ENCODE assay signal across 8 cellular contexts in the genomic region with DNA sequence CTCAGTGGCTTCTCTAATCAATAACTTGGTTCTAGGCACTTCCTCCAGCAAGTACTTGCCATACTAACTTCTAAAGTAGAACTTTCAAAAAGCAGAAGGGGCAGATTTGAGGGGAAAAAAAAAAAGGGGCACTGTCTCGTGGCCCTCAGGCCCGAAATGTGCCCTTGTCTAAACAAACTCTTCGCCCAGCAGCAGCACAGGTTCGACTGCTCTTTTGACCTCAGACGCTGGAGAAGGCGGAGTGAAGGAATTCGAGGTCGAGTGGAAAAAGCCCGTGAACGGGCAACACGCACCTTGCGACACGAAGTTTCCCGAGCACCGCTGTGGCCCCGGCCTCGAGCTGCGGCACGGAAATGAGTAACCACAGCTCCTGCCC. TPM values are rescaled to one million over a fixed set of nuclear protein-coding genes. Genes with fewer than 3 reads are reported as not detected.
DNase-seq lines count a peak whose midpoint lies in the region; ATAC-seq and TF ChIP-seq lines count a peak whose summit lies in the region.

No MANE protein-coding gene starts in this region.

- H3K27me3 ChIP-seq in ACC112 (ENCODE audit: insufficient read depth, low read length) (no peaks in the 10 kb centered on the region), colonic mucosa (no peaks in the 10 kb centered on the region)

- TF ChIP-seq CTCF in colonic mucosa (IDR thresholded peaks at IDR 0.05) = no peak
- TF ChIP-seq CTCF in natural killer cell (IDR thresholded peaks at IDR 0.05) = no peak
- TF ChIP-seq CTCF in GM20000 (IDR thresholded peaks at IDR 0.05; ENCODE audit: extremely low read depth, missing control alignments) = no peak

- H3K79me2 ChIP-seq in ACC112 (ENCODE audit: control insufficient read depth, insufficient read depth, low read length, unreplicated experiment) = peaks cover 46% of the 10 kb centered on the region

- H3K9me3 ChIP-seq in colonic mucosa = no peaks in the 10 kb centered on the region

- DNase-seq in NOMO-1 (lab: John Stamatoyannopoulos, UW; ENCODE audit: unreplicated experiment in 2 of 2) (peak; percentile 66 to 85), colonic mucosa (peak; percentile 52), natural killer cell (peak; percentile 39), GM20000 (ENCODE audit: low spot score) (no peak)

- peaks cover 27 to 44% of the 10 kb centered on the region in 2 donors for H3K4me1 Mint-ChIP-seq in natural killer cell

- no peaks in the 10 kb centered on the region for H3K9me3 Mint-ChIP-seq in natural killer cell

- peaks cover 3 to 10% of the 10 kb centered on the region in 2 donors for H3K27me3 Mint-ChIP-seq in natural killer cell (ENCODE audit: low read depth in 2 of 2)

- H3K4me1 ChIP-seq in ACC112 (ENCODE audit: control insufficient read depth, insufficient read depth, low read length, unreplicated experiment) = peaks cover 15% of the 10 kb centered on the region
- peaks cover 13% of the 10 kb centered on the region for H3K4me1 ChIP-seq in colonic mucosa

- H3K4me3 ChIP-seq in ACC112 (ENCODE audit: low read depth, low read length) (peak overlapping the region; percentile 90), colonic mucosa (peak overlapping the region; percentile 86)

- H3K36me3 ChIP-seq in ACC112 (ENCODE audit: insufficient read depth, low read length) = peaks cover 11% of the 10 kb centered on the region
- H3K36me3 ChIP-seq in colonic mucosa = no peaks in the 10 kb centered on the region

- H3K4me3 Mint-ChIP-seq in natural killer cell = peak overlapping the region; percentile 97

- H3K27ac Mint-ChIP-seq in natural killer cell = peak overlapping the region; percentile 92 to 94

- intact Hi-C loops in colonic mucosa (cut with DNase I) = no loop called here
- intact Hi-C loops in natural killer cell (cut with micrococcal nuclease) = no loop called here

- H3K36me3 Mint-ChIP-seq in natural killer cell = no peaks in the 10 kb centered on the region

- H3K9ac ChIP-seq in colonic mucosa (ENCODE audit: low read depth in 2 of 2, low read length in 2 of 2) = peak overlapping the region; percentile 82 to 92

- H3K27ac ChIP-seq in ACC112 (ENCODE audit: low read depth, low read length) = no peak overlapping the region
- peak overlapping the region; percentile 77 for H3K27ac ChIP-seq in colonic mucosa

- peak overlapping the region; percentile 52 for H2AFZ ChIP-seq in ACC112 (ENCODE audit: low read length, unreplicated experiment)

- ATAC-seq in GM19452 (IDR thresholded peaks at IDR 0.05; ENCODE audit: unreplicated experiment) = peak; percentile 3
- no peak for ATAC-seq in natural killer cell
- ATAC-seq in HG02678 (IDR thresholded peaks at IDR 0.05; ENCODE audit: unreplicated experiment) = no peak
- no peak for ATAC-seq in HG03457 (IDR thresholded peaks at IDR 0.05; ENCODE audit: unreplicated experiment)

RNA-seq across cellular contexts. Expression of gene GRPEL1, which starts 0.7 kb away (rescaled TPM):
- total RNA-seq in colonic mucosa (10 to 100 TPM; 45.9 to 50.9 TPM), natural killer cell (10 to 100 TPM; 20.1 to 37.8 (median 36.8) TPM)

RNA-seq across cellular contexts. Expression of gene TADA2B, which starts 24.0 kb away (rescaled TPM):
- total RNA-seq in colonic mucosa (10 to 100 TPM; 24.0 to 27.2 TPM), natural killer cell (10 to 100 TPM; 22.7 to 36.3 (median 35.9) TPM)
